8 cellular contexts compared by ENCODE assay signal in genomic region chr9:129237195-129237611, GRCh38. TPM values are rescaled to one million over a fixed set of nuclear protein-coding genes. Genes with fewer than 3 reads are reported as not detected.
DNase-seq lines count a peak whose midpoint lies in the region; ATAC-seq and TF ChIP-seq lines count a peak whose summit lies in the region.

No MANE protein-coding gene starts in this region.

- H3K9me3 ChIP-seq in adipocyte (ENCODE audit: control insufficient read depth, low read length) (peaks cover 6% of the 10 kb centered on the region), neuron (ENCODE audit: low read length) (no peaks in the 10 kb centered on the region), vagina (no peaks in the 10 kb centered on the region)

- H3K4me1 ChIP-seq in adipocyte (ENCODE audit: control insufficient read depth, insufficient read depth, low read length): peaks cover 20% of the 10 kb centered on the region
- peaks cover 2% of the 10 kb centered on the region for H3K4me1 ChIP-seq in neuron (ENCODE audit: insufficient read depth, low read length)
- peaks cover 17% of the 10 kb centered on the region for H3K4me1 ChIP-seq in vagina

- peak; percentile 76 for DNase-seq in ELR (ENCODE audit: low read depth)
- peak; percentile 21 for DNase-seq in T follicular helper cell (ENCODE audit: low read depth)
- DNase-seq in adipocyte (ENCODE audit: low read depth): peak; percentile 60
- no peak for DNase-seq in vagina (ENCODE audit: extremely low spot score in 2 of 2)

- no peak for TF ChIP-seq CTCF in vagina (IDR thresholded peaks at IDR 0.05)

- ATAC-seq in esophagus mucosa (no peak), HG02759 (IDR thresholded peaks at IDR 0.05; ENCODE audit: unreplicated experiment) (no peak), HG02970 (IDR thresholded peaks at IDR 0.05; ENCODE audit: low FRiP score, unreplicated experiment) (no peak)

- H3K4me3 ChIP-seq in adipocyte (ENCODE audit: low read length) (peak overlapping the region; percentile 40), neuron (ENCODE audit: low read length) (no peak overlapping the region), vagina (peak overlapping the region in 1 of 2 donors; percentile 11)

- H3K27me3 ChIP-seq in adipocyte (replicated peaks; ENCODE audit: control insufficient read depth, insufficient read depth, low read length): no peaks in the 10 kb centered on the region
- H3K27me3 ChIP-seq in neuron (ENCODE audit: insufficient read depth, low read length): peaks cover 12% of the 10 kb centered on the region
- H3K27me3 ChIP-seq in vagina: no peaks in the 10 kb centered on the region

- no peaks in the 10 kb centered on the region for H3K36me3 ChIP-seq in adipocyte (ENCODE audit: control insufficient read depth, insufficient read depth, low read length, severe bottlenecking)
- no peaks in the 10 kb centered on the region for H3K36me3 ChIP-seq in neuron (ENCODE audit: insufficient read depth, low read length)
- no peaks in the 10 kb centered on the region for H3K36me3 ChIP-seq in vagina

- peak overlapping the region; percentile 67 for H3K9ac ChIP-seq in adipocyte (ENCODE audit: low read length)

- peak overlapping the region; percentile 68 for H3K27ac ChIP-seq in vagina

- H2AFZ ChIP-seq in neuron (ENCODE audit: low read depth, low read length): peak overlapping the region; percentile 40

- no peak for TF ChIP-seq POLR2A in vagina (IDR thresholded peaks at IDR 0.05)

- intact Hi-C loops in vagina (cut with DNase I): no loop called here

RNA-seq across cellular contexts. Expression of gene IER5L, which starts 59.1 kb away (rescaled TPM):
- 34.4 TPM for total RNA-seq in vagina
- 8.1 TPM for total RNA-seq in esophagus mucosa

Comparison
In these comparisons a context has a peak if more than half of its experiments do, and no peak if none do; other contexts are left out.
1. DNase-seq: peak in ELR (single experiment), T follicular helper cell (single experiment) and adipocyte (single experiment); none in vagina (0 of 2).